ENCODE assay signal across 8 cellular contexts in the genomic region with DNA sequence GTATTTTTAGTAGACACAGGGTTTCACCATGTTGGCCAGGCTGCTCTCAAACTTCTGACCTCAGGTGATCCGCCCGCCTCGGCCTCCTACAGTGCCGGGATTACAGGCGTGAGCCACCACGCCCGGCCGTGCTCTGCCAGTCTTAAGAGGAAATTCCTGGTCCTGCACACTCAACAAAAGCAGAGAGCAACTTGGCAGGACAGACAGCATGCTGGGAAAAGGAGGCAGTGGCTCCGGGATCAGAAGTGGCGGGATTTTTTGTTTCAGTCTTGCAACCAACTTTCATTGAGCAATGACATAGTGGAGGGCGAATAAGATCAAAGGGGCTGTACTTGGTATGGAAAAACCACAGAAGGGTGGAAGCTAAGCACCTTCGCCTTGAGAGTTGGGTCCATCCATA. TPM values are rescaled to one million over a fixed set of nuclear protein-coding genes. Genes with fewer than 3 reads are reported as not detected.
DNase-seq lines count a peak whose midpoint lies in the region; ATAC-seq lines count a peak whose summit lies in the region.

No MANE protein-coding gene starts in this region.

- peak overlapping the region; percentile 16 to 79 (median 59) for H3K4me3 ChIP-seq in skeletal muscle tissue (ENCODE audit: low read length in 3 of 3)

- DNase-seq in H4 (ENCODE audit: low spot score): peak; percentile 87
- peak; percentile 44 to 66 for DNase-seq in SW 1271 (lab: John Stamatoyannopoulos, UW)
- DNase-seq in left cardiac atrium: peak; percentile 65
- DNase-seq in stimulated activated CD4-positive, alpha-beta T cell treated with anti-CD3 and anti-CD28 coated beads, Interleukin-2, amount 100 ng/mL, for 48 hours: no peak
- DNase-seq in GM19238 (ENCODE audit: insufficient read length, low spot score): no peak
- DNase-seq in OCI-M1 (lab: John Stamatoyannopoulos, UW): no peak

- no peaks in the 10 kb centered on the region for H3K9me3 ChIP-seq in skeletal muscle tissue (ENCODE audit: control insufficient read depth in 3 of 3, low read length in 3 of 3)

- H3K27me3 ChIP-seq in skeletal muscle tissue (ENCODE audit: control insufficient read depth in 3 of 3, insufficient read depth in 3 of 3, low read length in 3 of 3): no peaks in the 10 kb centered on the region

- intact Hi-C loops in left cardiac atrium (cut with DNase I): loop anchor here in 1 of 2 donors (5.0 kb wide), 1 partner anchor 57 kb away; the partner anchor contains the start of gene TCP11L2

- peak overlapping the region; percentile 80 for H3K27ac ChIP-seq in skeletal muscle tissue (ENCODE audit: low read depth, low read length)

- peaks cover 3 to 9% (median 5%) of the 10 kb centered on the region in 3 donors for H3K36me3 ChIP-seq in skeletal muscle tissue (ENCODE audit: control insufficient read depth in 3 of 3, insufficient read depth in 3 of 3, low read length in 3 of 3)

- H3K4me1 ChIP-seq in skeletal muscle tissue (ENCODE audit: control insufficient read depth in 3 of 3, insufficient read depth in 3 of 3, low read length in 3 of 3): peaks cover 23 to 49% (median 36%) of the 10 kb centered on the region in 3 donors

- ATAC-seq in left cardiac atrium (peak in 1 of 2 donors; percentile 1), GM18907 (IDR thresholded peaks at IDR 0.05; ENCODE audit: unreplicated experiment) (no peak)

- peak overlapping the region in 1 of 3 donors; percentile 60 for H3K9ac ChIP-seq in skeletal muscle tissue (ENCODE audit: low read depth in 1 of 3, low read length in 3 of 3)

RNA-seq across cellular contexts. Expression of gene CKAP4, which starts 2.1 kb away (rescaled TPM):
- total RNA-seq in H4 (2014; rRNA removed; shearing (Covaris generic)): 149 and 151 TPM in 2 replicates
- total RNA-seq in left cardiac atrium (10 to 100 TPM; 36.2 to 56.4 TPM), skeletal muscle tissue (36.0 TPM)

RNA-seq across cellular contexts. Expression of gene TCP11L2, which starts 56.8 kb away (rescaled TPM):
- 11.7 and 13.4 TPM in 2 replicates for total RNA-seq in H4 (2014; rRNA removed; shearing (Covaris generic))
- 10 to 100 TPM; 41.5 to 52.5 TPM for total RNA-seq in left cardiac atrium
- 50.6 TPM for total RNA-seq in skeletal muscle tissue

Comparison
In these comparisons a context has a peak if more than half of its experiments do, and no peak if none do; other contexts are left out.
1. DNase-seq: peak in H4 (single experiment), SW 1271 (2 of 2) and left cardiac atrium (single experiment); none in stimulated activated CD4-positive, alpha-beta T cell treated with anti-CD3 and anti-CD28 coated beads, Interleukin-2, amount 100 ng/mL, for 48 hours (0 of 2), GM19238 (single experiment) and OCI-M1 (single experiment).